18 cellular contexts compared by ENCODE assay signal in genomic region chr2:120897399-120897798, GRCh38.
DNase-seq lines count a peak whose midpoint lies in the region; ATAC-seq, FAIRE-seq and TF ChIP-seq lines count a peak whose summit lies in the region.
"Had no signal": no experiment of that assay in that cellular context is flagged by ENCODE, and none has a peak within 500 bp of the region (broad histone marks: within the 10 kb centered on the region; RNA-seq: fewer than 3 reads in every experiment).

No MANE protein-coding gene starts in this region.

- H3K9me3 Mint-ChIP-seq in astrocyte (ENCODE audit: unreplicated experiment) (no peaks in the 10 kb centered on the region), nephron (no peaks in the 10 kb centered on the region)
- no peaks in the 10 kb centered on the region for H3K9me3 Mint-ChIP-seq in activated CD8-positive, alpha-beta T cell treated with anti-CD3 and anti-CD28 coated beads, Interleukin-2, amount 10 ng/mL, durations not matched to agents 7 days and 5 days (ENCODE audit: insufficient read depth)
- H3K9me3 Mint-ChIP-seq: CD4-positive, alpha-beta memory T cell had no signal

- CTCF ChIA-PET in mammary epithelial cell (lab: Charles Lee; ENCODE audit: low non-redundant PET), result no interaction called here
- CTCF ChIA-PET in activated CD8-positive, alpha-beta T cell treated with anti-CD3 and anti-CD28 coated beads, Interleukin-2, amount 10 ng/mL, durations not matched to agents 7 days and 5 days (lab: Charles Lee), result no interaction called here

- no peak overlapping the region for H3K27ac ChIP-seq in mammary epithelial cell (ENCODE audit: insufficient read depth, low read depth, low read length)
- H3K27ac ChIP-seq in breast epithelium, result no peak overlapping the region
- H3K27ac ChIP-seq in astrocyte (ENCODE audit: low read depth, low read length), result no peak overlapping the region
- H3K27ac ChIP-seq: 22Rv1, C4-2B, GM23248 had no signal

- FAIRE-seq in astrocyte (lab: Jason Lieb, UNC), result peak; percentile 43
- FAIRE-seq: GM12878, GM18507, HTR-8/SVneo, K562 had no signal

- peaks cover 9% of the 10 kb centered on the region for H3K36me3 Mint-ChIP-seq in astrocyte (ENCODE audit: low read depth, unreplicated experiment)
- no peaks in the 10 kb centered on the region for H3K36me3 Mint-ChIP-seq in nephron (ENCODE audit: low read depth)
- H3K36me3 Mint-ChIP-seq in activated CD8-positive, alpha-beta T cell treated with anti-CD3 and anti-CD28 coated beads, Interleukin-2, amount 10 ng/mL, durations not matched to agents 7 days and 5 days (ENCODE audit: low read depth), result no peaks in the 10 kb centered on the region
- H3K36me3 Mint-ChIP-seq: CD4-positive, alpha-beta memory T cell had no signal

- H4K20me1 ChIP-seq in mammary epithelial cell (ENCODE audit: insufficient read depth, low read length) (no peaks in the 10 kb centered on the region), astrocyte (ENCODE audit: insufficient read depth, low read length) (peaks cover 47% of the 10 kb centered on the region)

- H3K9ac ChIP-seq in mammary epithelial cell (ENCODE audit: insufficient read depth, low read length) (no peak overlapping the region), astrocyte (ENCODE audit: low read length) (no peak overlapping the region)
- H3K9ac ChIP-seq: GM23248 had no signal

- intact Hi-C loops in mammary epithelial cell (cut with micrococcal nuclease), result no loop called here
- intact Hi-C loops in breast epithelium (cut with DNase I; ENCODE audit: low total_unique reads), result no loop called here

- dilution Hi-C loops in mammary epithelial cell (cut with HindIII; ENCODE audit: low sequenced_read_pairs), result no loop called here

- H3K9me3 ChIP-seq in mammary epithelial cell (replicated peaks; ENCODE audit: insufficient read depth, low read length) (no peaks in the 10 kb centered on the region), breast epithelium (no peaks in the 10 kb centered on the region), astrocyte (ENCODE audit: insufficient read depth, low read depth, low read length) (no peaks in the 10 kb centered on the region)

- POLR2A ChIA-PET in activated CD8-positive, alpha-beta T cell treated with anti-CD3 and anti-CD28 coated beads, Interleukin-2, amount 10 ng/mL, durations not matched to agents 7 days and 5 days (lab: Charles Lee), result no interaction called here

- no peak overlapping the region for H3K4me3 ChIP-seq in mammary epithelial cell (replicated peaks in 1 of 3; ENCODE audit: insufficient read depth in 1 of 3, low read depth in 2 of 3, low read length in 3 of 3)
- no peak overlapping the region for H3K4me3 ChIP-seq in breast epithelium
- H3K4me3 ChIP-seq in astrocyte (ENCODE audit: insufficient read depth, low read depth, low read length), result no peak overlapping the region
- H3K4me3 ChIP-seq: GM12878, GM23248, K562 had no signal

- peak overlapping the region; percentile 27 for H3K27ac Mint-ChIP-seq in astrocyte (ENCODE audit: unreplicated experiment)
- H3K27ac Mint-ChIP-seq in nephron, result peak overlapping the region; percentile 62 to 83 (median 75)
- H3K27ac Mint-ChIP-seq in activated CD8-positive, alpha-beta T cell treated with anti-CD3 and anti-CD28 coated beads, Interleukin-2, amount 10 ng/mL, durations not matched to agents 7 days and 5 days, result no peak overlapping the region
- H3K27ac Mint-ChIP-seq: CD4-positive, alpha-beta memory T cell had no signal

- TF ChIP-seq CTCF in mammary epithelial cell (conservative IDR thresholded peaks at IDR 0.05 in 1 of 2, IDR thresholded peaks at IDR 0.05 in 1 of 2; ENCODE audit: extremely low read depth in 1 of 2, insufficient read depth in 1 of 2, low read depth in 1 of 2, low read length in 2 of 2), result no peak
- no peak for TF ChIP-seq CTCF in breast epithelium (IDR thresholded peaks at IDR 0.05)
- TF ChIP-seq CTCF in astrocyte (IDR thresholded peaks at IDR 0.05; ENCODE audit: insufficient read depth, low read depth, low read length), result no peak
- TF ChIP-seq CTCF in nephron (IDR thresholded peaks at IDR 0.05; ENCODE audit: unreplicated experiment in 3 of 3), result no peak

- no TSS peak for BruUV-seq in mammary epithelial cell (replicated peaks; lab: Mats Ljungman, UMichigan)

- H3K4me1 Mint-ChIP-seq in astrocyte (ENCODE audit: low read depth, unreplicated experiment), result peaks cover 68% of the 10 kb centered on the region
- peaks cover 80% of the 10 kb centered on the region for H3K4me1 Mint-ChIP-seq in nephron
- no peaks in the 10 kb centered on the region for H3K4me1 Mint-ChIP-seq in activated CD8-positive, alpha-beta T cell treated with anti-CD3 and anti-CD28 coated beads, Interleukin-2, amount 10 ng/mL, durations not matched to agents 7 days and 5 days (ENCODE audit: low read depth)
- H3K4me1 Mint-ChIP-seq: CD4-positive, alpha-beta memory T cell had no signal

- DNase-seq in mammary epithelial cell (peak; percentile 14), breast epithelium (ENCODE audit: low spot score in 2 of 2) (no peak), astrocyte (ENCODE audit: low read depth) (no peak), ACHN (no peak), mesenteric fat pad (ENCODE audit: low spot score) (no peak), NCI-H2107 treated with DMSO at 0.1 percent for 48 hours (lab: John Stamatoyannopoulos, UW; ENCODE audit: unreplicated experiment) (no peak)
- no peak for DNase-seq in activated CD8-positive, alpha-beta T cell treated with anti-CD3 and anti-CD28 coated beads, Interleukin-2, amount 10 ng/mL, durations not matched to agents 7 days and 5 days
- DNase-seq: CD4-positive, alpha-beta memory T cell; DMS79; GM23248; H7 had no signal

- H3K36me3 ChIP-seq in mammary epithelial cell (ENCODE audit: insufficient read depth, low read length), result no peaks in the 10 kb centered on the region
- no peaks in the 10 kb centered on the region for H3K36me3 ChIP-seq in breast epithelium
- H3K36me3 ChIP-seq in astrocyte (ENCODE audit: insufficient read depth, low read length), result no peaks in the 10 kb centered on the region

- no peak overlapping the region for H3K4me3 Mint-ChIP-seq in astrocyte (ENCODE audit: unreplicated experiment)
- H3K4me3 Mint-ChIP-seq in nephron, result no peak overlapping the region
- no peak overlapping the region for H3K4me3 Mint-ChIP-seq in activated CD8-positive, alpha-beta T cell treated with anti-CD3 and anti-CD28 coated beads, Interleukin-2, amount 10 ng/mL, durations not matched to agents 7 days and 5 days
- H3K4me3 Mint-ChIP-seq: CD4-positive, alpha-beta memory T cell had no signal

- no peak overlapping the region for H3K4me2 ChIP-seq in mammary epithelial cell (ENCODE audit: insufficient read depth, low read depth, low read length)
- no peak overlapping the region for H3K4me2 ChIP-seq in astrocyte (ENCODE audit: low read length)

- in situ Hi-C loops in mammary epithelial cell (cut with MboI; ENCODE audit: low sequenced_read_pairs in 2 of 2) (no loop called here), ACHN (cut with HindIII; ENCODE audit: low pct_ligation_motif_present, low pct_unique_long_range_greater_than_20kb, low sequenced_read_pairs) (no loop called here)

- no peaks in the 10 kb centered on the region for H3K27me3 Mint-ChIP-seq in astrocyte (ENCODE audit: low read depth, unreplicated experiment)
- H3K27me3 Mint-ChIP-seq in nephron (ENCODE audit: low read depth), result peaks cover 15% of the 10 kb centered on the region
- H3K27me3 Mint-ChIP-seq in activated CD8-positive, alpha-beta T cell treated with anti-CD3 and anti-CD28 coated beads, Interleukin-2, amount 10 ng/mL, durations not matched to agents 7 days and 5 days (ENCODE audit: low read depth), result peaks cover 2% of the 10 kb centered on the region
- H3K27me3 Mint-ChIP-seq: CD4-positive, alpha-beta memory T cell had no signal

- TF ChIP-seq POLR2A in breast epithelium (IDR thresholded peaks at IDR 0.05), result no peak

- no peaks in the 10 kb centered on the region for H3K79me2 ChIP-seq in mammary epithelial cell (ENCODE audit: insufficient read depth, low read length)
- H3K79me2 ChIP-seq in astrocyte (ENCODE audit: insufficient read depth, low read length), result peaks cover 32% of the 10 kb centered on the region

- 83% methylated on average over 2 of the region's 2 CpGs for WGBS in mammary epithelial cell (ENCODE audit: low coverage, missing lambda C conversion rate)

- H3K27me3 ChIP-seq in mammary epithelial cell (ENCODE audit: insufficient read depth, low read length) (no peaks in the 10 kb centered on the region), breast epithelium (no peaks in the 10 kb centered on the region), astrocyte (ENCODE audit: insufficient read depth, low read length) (no peaks in the 10 kb centered on the region)

- ATAC-seq in activated CD8-positive, alpha-beta T cell treated with anti-CD3 and anti-CD28 coated beads, Interleukin-2, amount 10 ng/mL, durations not matched to agents 7 days and 5 days, result no peak
- ATAC-seq: GM12878, K562 had no signal

- H3K4me1 ChIP-seq in mammary epithelial cell (ENCODE audit: insufficient read depth, low read length) (no peaks in the 10 kb centered on the region), breast epithelium (no peaks in the 10 kb centered on the region), astrocyte (ENCODE audit: insufficient read depth, low read length) (peaks cover 17% of the 10 kb centered on the region)

- peak overlapping the region; percentile 10 for H2AFZ ChIP-seq in mammary epithelial cell (ENCODE audit: low read depth, low read length)
- H2AFZ ChIP-seq in astrocyte (ENCODE audit: low read depth, low read length), result no peak overlapping the region
- H2AFZ ChIP-seq: GM23248 had no signal
